ENCODE assay signal across 14 cellular contexts in genomic region chr3:37652851-37653250, GRCh38.
"Had no signal": no experiment of that assay in that cellular context is flagged by ENCODE, and none has a peak within 500 bp of the region (broad histone marks: within the 10 kb centered on the region; RNA-seq: fewer than 3 reads in every experiment).

No MANE protein-coding gene starts in this region.

- H3K9me3 Mint-ChIP-seq: T-helper 2 cell treated with Interferon-gamma antibody and Interleukin-4, amounts not matched to agents 5 μg/mL and 100 μg/mL, for 36 hours had no signal

- H3K9me3 ChIP-seq: psoas muscle, SJCRH30 had no signal

- H3K36me3 ChIP-seq: cardiac muscle cell, SJCRH30 had no signal

- H3K4me3 ChIP-seq: cardiac muscle cell, psoas muscle, SJCRH30 had no signal

- H3K27me3 Mint-ChIP-seq: stimulated activated naive CD8-positive, alpha-beta T cell treated with anti-CD3 and anti-CD28 coated beads, Interleukin-15, Interleukin-2, amounts not matched to agents 100 ng/mL and 50 ng/mL, for 24 hours had no signal

- H3K4me3 Mint-ChIP-seq: activated CD4-positive, alpha-beta memory T cell treated with anti-CD3 and anti-CD28 coated beads for 36 hours; activated naive CD8-positive, alpha-beta T cell treated with anti-CD3 and anti-CD28 coated beads, Interleukin-2, amount 10 ng/mL, durations not matched to agents 7 days and 5 days; natural killer cell; stimulated activated naive CD8-positive, alpha-beta T cell treated with anti-CD3 and anti-CD28 coated beads, Interleukin-15, Interleukin-2, amounts not matched to agents 100 ng/mL and 50 ng/mL, for 24 hours; T-helper 2 cell treated with Interferon-gamma antibody and Interleukin-4, amounts not matched to agents 5 μg/mL and 100 μg/mL, for 36 hours had no signal

- H3K4me1 Mint-ChIP-seq: activated naive CD8-positive, alpha-beta T cell treated with anti-CD3 and anti-CD28 coated beads, Interleukin-2, amount 10 ng/mL, durations not matched to agents 7 days and 5 days; natural killer cell had no signal

- H3K27me3 ChIP-seq: cardiac muscle cell, SJCRH30 had no signal

- H3K27ac ChIP-seq: cardiac muscle cell, psoas muscle, SJCRH30 had no signal

- H3K4me1 ChIP-seq: psoas muscle, SJCRH30 had no signal

- H3K27ac Mint-ChIP-seq: activated CD4-positive, alpha-beta memory T cell treated with anti-CD3 and anti-CD28 coated beads for 36 hours; activated naive CD8-positive, alpha-beta T cell treated with anti-CD3 and anti-CD28 coated beads, Interleukin-2, amount 10 ng/mL, durations not matched to agents 7 days and 5 days; natural killer cell; stimulated activated naive CD8-positive, alpha-beta T cell treated with anti-CD3 and anti-CD28 coated beads, Interleukin-15, Interleukin-2, amounts not matched to agents 100 ng/mL and 50 ng/mL, for 24 hours; T-helper 2 cell treated with Interferon-gamma antibody and Interleukin-4, amounts not matched to agents 5 μg/mL and 100 μg/mL, for 36 hours had no signal

- ATAC-seq: natural killer cell, psoas muscle had no signal

- DNase-seq: activated CD4-positive, alpha-beta memory T cell treated with anti-CD3 and anti-CD28 coated beads for 36 hours; activated CD4-positive, CD25-positive, alpha-beta regulatory T cell treated with anti-CD3 and anti-CD28 coated beads, Interleukin-2, amount 50 U/mL, for 72 hours; activated naive CD8-positive, alpha-beta T cell treated with anti-CD3 and anti-CD28 coated beads, Interleukin-2, amount 10 ng/mL, durations not matched to agents 7 days and 5 days; anterior cingulate cortex; effector CD4-positive, alpha-beta T cell; natural killer cell; nucleus accumbens; psoas muscle; SJCRH30; stimulated activated CD4-positive, alpha-beta T cell treated with anti-CD3 and anti-CD28 coated beads, Interleukin-4, amount 100 ng/mL, for 24 hours; SW 1271 had no signal

- H3K36me3 Mint-ChIP-seq: activated CD4-positive, alpha-beta memory T cell treated with anti-CD3 and anti-CD28 coated beads for 36 hours; activated naive CD8-positive, alpha-beta T cell treated with anti-CD3 and anti-CD28 coated beads, Interleukin-2, amount 10 ng/mL, durations not matched to agents 7 days and 5 days; natural killer cell had no signal
